In the genomic region with DNA sequence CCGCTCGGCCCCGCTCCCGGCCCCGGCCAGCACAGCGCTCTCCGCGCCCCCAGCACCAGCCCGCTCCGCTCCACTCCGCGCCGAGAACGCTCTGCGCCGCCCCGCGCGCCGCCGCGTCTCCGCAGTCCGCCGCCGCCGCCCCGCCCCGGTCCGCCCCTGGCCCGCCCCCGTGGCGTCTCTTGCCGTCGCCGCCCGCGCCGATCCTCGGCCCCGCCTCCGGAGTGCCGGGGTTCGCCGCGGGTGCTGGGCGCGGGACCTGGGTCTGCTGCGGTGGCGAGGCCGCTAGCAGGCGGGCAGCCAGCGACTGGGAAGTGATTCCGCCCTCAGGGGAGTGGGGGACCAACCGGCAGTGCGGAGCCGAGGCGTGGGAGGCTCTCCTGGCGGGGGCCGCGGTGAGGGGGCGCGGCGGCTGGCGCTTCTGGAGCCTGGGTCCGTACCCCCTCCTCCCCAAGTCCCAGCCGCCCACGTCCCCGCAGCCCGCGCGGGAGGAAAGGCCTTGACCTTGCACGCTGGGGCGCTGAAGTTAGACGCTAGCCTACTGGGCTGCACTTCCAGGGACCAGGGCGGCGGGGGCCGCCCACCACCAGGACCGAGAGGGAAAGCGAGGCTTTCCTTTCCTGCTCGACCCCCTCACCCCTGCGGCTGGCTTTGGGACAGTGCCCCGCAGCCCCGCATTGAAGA, we compare ENCODE assay signal across 8 cellular contexts. TPM values are rescaled to one million over a fixed set of nuclear protein-coding genes. Genes with fewer than 3 reads are reported as not detected.
DNase-seq lines count a peak whose midpoint lies in the region; ATAC-seq and TF ChIP-seq lines count a peak whose summit lies in the region.

A gene with protein sequence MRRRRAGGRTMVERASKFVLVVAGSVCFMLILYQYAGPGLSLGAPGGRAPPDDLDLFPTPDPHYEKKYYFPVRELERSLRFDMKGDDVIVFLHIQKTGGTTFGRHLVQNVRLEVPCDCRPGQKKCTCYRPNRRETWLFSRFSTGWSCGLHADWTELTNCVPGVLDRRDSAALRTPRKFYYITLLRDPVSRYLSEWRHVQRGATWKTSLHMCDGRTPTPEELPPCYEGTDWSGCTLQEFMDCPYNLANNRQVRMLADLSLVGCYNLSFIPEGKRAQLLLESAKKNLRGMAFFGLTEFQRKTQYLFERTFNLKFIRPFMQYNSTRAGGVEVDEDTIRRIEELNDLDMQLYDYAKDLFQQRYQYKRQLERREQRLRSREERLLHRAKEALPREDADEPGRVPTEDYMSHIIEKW (minus strand): TSS at position 93 of the 681 bp plus-strand sequence. CDS start 305 bp downstream, outside the sequence.

- no peaks in the 10 kb centered on the region for H3K9me3 Mint-ChIP-seq in activated naive CD4-positive, alpha-beta T cell treated with anti-CD3 and anti-CD28 coated beads for 36 hours

- H3K4me3 Mint-ChIP-seq in activated naive CD4-positive, alpha-beta T cell treated with anti-CD3 and anti-CD28 coated beads for 36 hours: peak within 1 kb of the TSS; percentile 85

- no peak within 1 kb of the TSS for H3K27ac Mint-ChIP-seq in activated naive CD4-positive, alpha-beta T cell treated with anti-CD3 and anti-CD28 coated beads for 36 hours

- H2AFZ ChIP-seq in Karpas-422 (ENCODE audit: low read length): peak within 1 kb of the TSS; percentile 78; the same call in 1 of the 2 replicates
- peak within 1 kb of the TSS; percentile 78 for H2AFZ ChIP-seq in SK-N-SH (ENCODE audit: low read depth)

- H3K36me3 ChIP-seq in ES-I3 (ENCODE audit: insufficient read depth, low read length): no peaks in the 10 kb centered on the region
- no peaks in the 10 kb centered on the region for H3K36me3 ChIP-seq in Karpas-422 (ENCODE audit: insufficient read depth, low read length)
- H3K36me3 ChIP-seq in SK-N-SH (replicated peaks in 1 of 2; ENCODE audit: control insufficient read depth in 1 of 2, insufficient read depth in 2 of 2, low read length in 1 of 2): peaks cover 0 to 2% of the 10 kb centered on the region in 2 experiments
- H3K36me3 ChIP-seq in gastroesophageal sphincter: peaks cover 0 to 6% of the 10 kb centered on the region in 2 donors
- H3K36me3 ChIP-seq in neutrophil: no peaks in the 10 kb centered on the region

- no peaks in the 10 kb centered on the region for H3K9me3 ChIP-seq in ES-I3 (ENCODE audit: control insufficient read depth, insufficient read depth, low read length)
- H3K9me3 ChIP-seq in Karpas-422 (ENCODE audit: low read length): no peaks in the 10 kb centered on the region
- H3K9me3 ChIP-seq in SK-N-SH: no peaks in the 10 kb centered on the region
- H3K9me3 ChIP-seq in gastroesophageal sphincter: no peaks in the 10 kb centered on the region
- no peaks in the 10 kb centered on the region for H3K9me3 ChIP-seq in neutrophil

- TF ChIP-seq POLR2A in gastroesophageal sphincter (IDR thresholded peaks at IDR 0.05): peak; percentile 29 to 79

- no peaks in the 10 kb centered on the region for H3F3A ChIP-seq in SK-N-SH (replicated peaks; ENCODE audit: insufficient read depth)

- peak within 1 kb of the TSS; percentile 80 for H3K4me2 ChIP-seq in Karpas-422 (ENCODE audit: low read depth, low read length, poor library complexity, severe bottlenecking)
- H3K4me2 ChIP-seq in SK-N-SH: peak within 1 kb of the TSS; percentile 96

- 19% methylated on average over 3 of the region's 84 CpGs for WGBS in SK-N-SH (ENCODE audit: low lambda C conversion rate)
- WGBS in gastroesophageal sphincter (ENCODE audit: low coverage in 1 of 2), 2 donors: 0% methylated on average over 3 of the region's 84 CpGs; no CpG with 5 or more reads in 1 of the 2 donors

- H3K9me2 ChIP-seq in Karpas-422 (replicated peaks; ENCODE audit: insufficient read depth, low read length) (no peaks in the 10 kb centered on the region), SK-N-SH (no peaks in the 10 kb centered on the region)

- CTCF ChIA-PET in SK-N-SH (lab: Yijun Ruan, JAX): no interaction called here
- CTCF ChIA-PET in activated naive CD4-positive, alpha-beta T cell treated with anti-CD3 and anti-CD28 coated beads for 36 hours (lab: Charles Lee): no interaction called here

- H3K36me3 Mint-ChIP-seq in activated naive CD4-positive, alpha-beta T cell treated with anti-CD3 and anti-CD28 coated beads for 36 hours (ENCODE audit: low read depth): peaks cover 5% of the 10 kb centered on the region

- TF ChIP-seq RAD21 in SK-N-SH (IDR thresholded peaks at IDR 0.05; ENCODE audit: low read length): peak; percentile 17; the same call in 1 of the 2 replicates

- peak; percentile 64 for ATAC-seq in GM21825 (IDR thresholded peaks at IDR 0.05; ENCODE audit: unreplicated experiment)
- ATAC-seq in gastroesophageal sphincter: peak; percentile 86

- H3K79me2 ChIP-seq in Karpas-422 (ENCODE audit: low read length) (no peaks in the 10 kb centered on the region), SK-N-SH (ENCODE audit: insufficient read depth) (peaks cover 6% of the 10 kb centered on the region; the same call in 1 of the 2 replicates)

- H3K4me1 ChIP-seq in ES-I3 (ENCODE audit: insufficient read depth, low read length) (peaks cover 12% of the 10 kb centered on the region; the same call in 1 of the 2 replicates), Karpas-422 (ENCODE audit: low read length) (peaks cover 15% of the 10 kb centered on the region), SK-N-SH (ENCODE audit: control insufficient read depth in 1 of 2, insufficient read depth in 2 of 2, low read depth in 1 of 2, low read length in 1 of 2) (peaks cover 3 to 56% of the 10 kb centered on the region in 2 experiments; a peak in 2 of 4 replicates), gastroesophageal sphincter (peaks cover 0 to 73% (median 29%) of the 10 kb centered on the region in 3 donors), neutrophil (ENCODE audit: control insufficient read depth in 1 of 2, insufficient read depth in 1 of 2, low read depth in 1 of 2, low read length in 1 of 2) (peaks cover 21 to 31% of the 10 kb centered on the region in 2 experiments)

- H3K27ac ChIP-seq in Karpas-422 (ENCODE audit: low read length) (no peak within 1 kb of the TSS), SK-N-SH (ENCODE audit: low read depth in 2 of 2, low read length in 1 of 2) (peak within 1 kb of the TSS in 1 of 2 experiments; percentile 74; a peak in 1 of 4 replicates), gastroesophageal sphincter (peak within 1 kb of the TSS in 3 of 4 donors; percentile 66 to 75 (median 71)), neutrophil (no peak within 1 kb of the TSS)

- TF ChIP-seq EP300 in SK-N-SH (IDR thresholded peaks at IDR 0.05; ENCODE audit: borderline replicate concordance in 1 of 2, low read depth in 1 of 2, low read length in 1 of 2) (no peak), gastroesophageal sphincter (IDR thresholded peaks at IDR 0.05) (no peak)

- no peaks in the 10 kb centered on the region for H3K27me3 Mint-ChIP-seq in activated naive CD4-positive, alpha-beta T cell treated with anti-CD3 and anti-CD28 coated beads for 36 hours (ENCODE audit: low read depth)

- H3K9ac ChIP-seq in ES-I3 (ENCODE audit: low read depth, low read length) (peak within 1 kb of the TSS; percentile 74), Karpas-422 (ENCODE audit: low read length) (peak within 1 kb of the TSS; percentile 67), SK-N-SH (peak within 1 kb of the TSS; percentile 68)

- intact Hi-C loops in activated naive CD4-positive, alpha-beta T cell treated with anti-CD3 and anti-CD28 coated beads for 36 hours (cut with micrococcal nuclease): loop anchor here (2.0 to 10.0 kb wide), 8 partner anchors 87 to 1556 kb away; partner anchors contain the start of genes POLR2D, SFT2D3 and UGGT1

- POLR2A ChIA-PET in SK-N-SH (lab: Yijun Ruan, JAX): no interaction called here

- H3K4me1 Mint-ChIP-seq in activated naive CD4-positive, alpha-beta T cell treated with anti-CD3 and anti-CD28 coated beads for 36 hours (ENCODE audit: low read depth): peaks cover 35% of the 10 kb centered on the region

- TF ChIP-seq CTCF in SK-N-SH (IDR thresholded peaks at IDR 0.05) (no peak), gastroesophageal sphincter (IDR thresholded peaks at IDR 0.05) (peak in 1 of 4 experiments; percentile 18), neutrophil (IDR thresholded peaks at IDR 0.05) (no peak), subcutaneous adipose tissue (IDR thresholded peaks at IDR 0.05; ENCODE audit: low read depth) (no peak)

- H3K4me3 ChIP-seq in Karpas-422 (ENCODE audit: low read length) (peak within 1 kb of the TSS; percentile 67), SK-N-SH (ENCODE audit: low read depth in 2 of 2, low read length in 1 of 2) (peak within 1 kb of the TSS; percentile 64 to 70), gastroesophageal sphincter (peak within 1 kb of the TSS; percentile 83 to 89), neutrophil (ENCODE audit: low read depth in 1 of 2, low read length in 1 of 2) (peak within 1 kb of the TSS; percentile 60 to 86)

- DNase-seq in Karpas-422: peak; percentile 94
- peak; percentile 98 for DNase-seq in SK-N-SH
- peak; percentile 85 for DNase-seq in activated naive CD4-positive, alpha-beta T cell treated with anti-CD3 and anti-CD28 coated beads for 36 hours

- H3K27me3 ChIP-seq in Karpas-422 (ENCODE audit: low read length): no peaks in the 10 kb centered on the region
- no peaks in the 10 kb centered on the region for H3K27me3 ChIP-seq in SK-N-SH (ENCODE audit: insufficient read depth)
- no peaks in the 10 kb centered on the region for H3K27me3 ChIP-seq in gastroesophageal sphincter
- peaks cover 84% of the 10 kb centered on the region for H3K27me3 ChIP-seq in neutrophil

- H4K20me1 ChIP-seq in Karpas-422 (ENCODE audit: insufficient read depth, low read depth, low read length): peaks cover 43% of the 10 kb centered on the region
- H4K20me1 ChIP-seq in SK-N-SH (ENCODE audit: insufficient read depth): peaks cover 37% of the 10 kb centered on the region

TF ChIP-seq in SK-N-SH, 30 proteins besides CTCF, POLR2A, EP300 and RAD21:
- TF ChIP-seq EZH2phosphoT487 (IDR thresholded peaks at IDR 0.05; ENCODE audit: borderline replicate concordance, low read depth): no peak
- TF ChIP-seq MXI1 (IDR thresholded peaks at IDR 0.05; ENCODE audit: low read depth, low read length): 0 out of 2 replicates have a peak, but pooled peaks have one; percentile 25
- no peak for TF ChIP-seq MEF2A (IDR thresholded peaks at IDR 0.05; ENCODE audit: borderline replicate concordance, low read depth)
- TF ChIP-seq CHD2 (IDR thresholded peaks at IDR 0.05; ENCODE audit: low read length, partially characterized antibody): peak; percentile 5
- no peak for TF ChIP-seq NRF1 (IDR thresholded peaks at IDR 0.05; ENCODE audit: low read depth, low read length)
- peak; percentile 27; the same call in 1 of the 2 replicates for TF ChIP-seq TAF1 (IDR thresholded peaks at IDR 0.05; ENCODE audit: borderline replicate concordance, low read depth, low read length)

RNA-seq across cellular contexts. Expression of the gene that starts here (rescaled TPM):
- 3.3 and 5.9 TPM in 2 replicates for total RNA-seq in Karpas-422 (2014; rRNA removed; shearing (Covaris generic); ENCODE audit: low replicate concordance)
- polyA plus RNA-seq in SK-N-SH (2012; rRNA removed): 5.2 and 5.9 TPM in 2 replicates
- polyA plus RNA-seq in SK-N-SH (2012; cell fraction: cytosol; rRNA removed): 2.9 and 4.9 TPM in 2 replicates
- 3.4 and 3.8 TPM in 2 replicates for polyA plus RNA-seq in SK-N-SH (2012; cell fraction: nucleus; rRNA removed)
- total RNA-seq in activated naive CD4-positive, alpha-beta T cell treated with anti-CD3 and anti-CD28 coated beads for 36 hours: 1 to 10 TPM; 8.1 to 8.2 TPM
- total RNA-seq in gastroesophageal sphincter (10 to 100 TPM; 20.5 to 43.6 (median 32.1) TPM), subcutaneous adipose tissue (10 to 100 TPM; 11.2 to 32.2 (median 14.7) TPM)

Comparison
In these comparisons a context has a peak if more than half of its experiments do, and no peak if none do; other contexts are left out.
1. H3K27ac ChIP-seq: peak in gastroesophageal sphincter (3 of 4); none in Karpas-422 (single experiment) and neutrophil (single experiment).
2. Peak in every context shown above with its lines, with median percentiles within 50 percentile points of each other: H3K9ac ChIP-seq, DNase-seq and H3K4me3 ChIP-seq.